ENCODE assay signal across 28 cellular contexts in genomic region chr11:82848829-82849228, GRCh38.
"Had no signal": no experiment of that assay in that cellular context is flagged by ENCODE, and none has a peak within 500 bp of the region (broad histone marks: within the 10 kb centered on the region; RNA-seq: fewer than 3 reads in every experiment).

No MANE protein-coding gene starts in this region.

- H3K36me3 ChIP-seq: neural progenitor cell, ovary, uterus had no signal

- H2AFZ ChIP-seq: neural progenitor cell, parathyroid adenoma had no signal

- H3K4me3 ChIP-seq: neural progenitor cell, ovary, psoas muscle, skin epidermis, smooth muscle cell, spleen, suprapubic skin, testis, tibial artery, transverse colon, upper lobe of right lung, uterus had no signal

- H3K27me3 ChIP-seq: ovary, spleen, suprapubic skin, testis, tibial artery, transverse colon, upper lobe of right lung, uterus had no signal

- H3K27ac ChIP-seq: neural progenitor cell, ovary, parathyroid adenoma, psoas muscle, skin epidermis, spleen, suprapubic skin, testis, tibial artery, transverse colon, upper lobe of right lung, uterus had no signal

- H3K9ac ChIP-seq: neural progenitor cell, parathyroid adenoma had no signal

- H3K79me2 ChIP-seq: parathyroid adenoma had no signal

- H3K9me3 ChIP-seq: ovary, psoas muscle, spleen, suprapubic skin, testis, tibial artery, transverse colon, upper lobe of right lung, uterus had no signal

- H3K4me1 ChIP-seq: parathyroid adenoma, psoas muscle, spleen, suprapubic skin, testis, tibial artery, transverse colon, upper lobe of right lung, uterus had no signal

- H3K4me2 ChIP-seq: neural progenitor cell, smooth muscle cell had no signal

- ATAC-seq: natural killer cell; psoas muscle; right cardiac atrium; sciatic nerve; stimulated activated memory B cell treated with anti-CD40 and anti-IgM and Interleukin-4, amounts not matched to agents 10 μg/mL and 1 μg/mL and 100 μg/mL, for 72 hours; stimulated activated naive CD8-positive, alpha-beta T cell treated with anti-CD3 and anti-CD28 coated beads, Interleukin-15, amount 100 ng/mL, for 72 hours; stimulated activated naive CD8-positive, alpha-beta T cell treated with anti-CD3 and anti-CD28 coated beads, Interleukin-15, Interleukin-2, amounts not matched to agents 100 U/mL and 50 U/mL, for 24 hours; upper lobe of right lung had no signal

- DNase-seq: natural killer cell; occipital lobe; ovary; posterior cingulate gyrus; psoas muscle; right cardiac atrium; spleen; stimulated activated CD4-positive, alpha-beta T cell treated with anti-CD3 and anti-CD28 coated beads, Interleukin-12 subunit alpha, Interleukin-12 subunit beta, amount 100 ng/mL, for 4 hours; stimulated activated CD4-positive, alpha-beta T cell treated with anti-CD3 and anti-CD28 coated beads, Interleukin-1b, Interleukin-23, amount 100 ng/mL, for 48 hours; stimulated activated CD4-positive, alpha-beta T cell treated with anti-CD3 and anti-CD28 coated beads, Interleukin-4, amount 100 ng/mL, for 1 hour; stimulated activated CD4-positive, alpha-beta T cell treated with anti-CD3 and anti-CD28 coated beads, Interleukin-4, amount 100 ng/mL, for 4 hours; stimulated activated CD8-positive, alpha-beta memory T cell treated with anti-CD3 and anti-CD28 coated beads, Interleukin-4, amount 100 ng/mL, for 48 hours; stimulated activated naive CD4-positive, alpha-beta T cell; stimulated activated naive CD8-positive, alpha-beta T cell treated with anti-CD3 and anti-CD28 coated beads, Interleukin-15, amount 100 ng/mL, for 72 hours; stimulated activated naive CD8-positive, alpha-beta T cell treated with anti-CD3 and anti-CD28 coated beads, Interleukin-15, Interleukin-2, amounts not matched to agents 100 U/mL and 50 U/mL, for 24 hours; substantia nigra; testis; tibial artery; transverse colon; upper lobe of right lung; uterus had no signal
